10 cellular contexts compared by ENCODE assay signal in genomic region chr2:70888925-70889715, GRCh38. TPM values are rescaled to one million over a fixed set of nuclear protein-coding genes. Genes with fewer than 3 reads are reported as not detected.
DNase-seq lines count a peak whose midpoint lies in the region; ATAC-seq lines count a peak whose summit lies in the region.
"Had no signal": no experiment of that assay in that cellular context is flagged by ENCODE, and none has a peak within 500 bp of the region (broad histone marks: within the 10 kb centered on the region; RNA-seq: fewer than 3 reads in every experiment).

No MANE protein-coding gene starts in this region.

- H3K9me3 ChIP-seq in mesenchymal stem cell (ENCODE audit: control insufficient read depth, low read length), result peaks cover 3% of the 10 kb centered on the region
- H3K9me3 ChIP-seq in thymus (ENCODE audit: control insufficient read depth), result no peaks in the 10 kb centered on the region
- H3K9me3 ChIP-seq: ovary had no signal

- H3K4me3 ChIP-seq in mesenchymal stem cell (ENCODE audit: insufficient read depth in 1 of 2, low read depth in 1 of 2, low read length in 2 of 2) (peak overlapping the region in 1 of 2 experiments; percentile 55), thymus (ENCODE audit: low read length) (peak overlapping the region; percentile 9)
- H3K4me3 ChIP-seq: ovary had no signal

- H3K9me3 Mint-ChIP-seq in activated naive CD4-positive, alpha-beta T cell treated with anti-CD3 and anti-CD28 coated beads for 36 hours, result no peaks in the 10 kb centered on the region
- no peaks in the 10 kb centered on the region for H3K9me3 Mint-ChIP-seq in dendritic cell treated with granulocyte-macrophage colony-stimulating factor and Interleukin-4, amounts not matched to agents 40 ng/mL and 50 ng/mL, for 4 days

- no peak overlapping the region for H2BK12ac ChIP-seq in mesenchymal stem cell (ENCODE audit: low read length in 2 of 2)

- no peak overlapping the region for H3K27ac ChIP-seq in mesenchymal stem cell (ENCODE audit: low read length, poor library complexity, severe bottlenecking)
- H3K27ac ChIP-seq in thymus (ENCODE audit: low read depth), result no peak overlapping the region
- H3K27ac ChIP-seq: ovary had no signal

- H2BK15ac ChIP-seq in mesenchymal stem cell (ENCODE audit: low read depth, poor library complexity, severe bottlenecking), result no peak overlapping the region

- H2AK5ac ChIP-seq in mesenchymal stem cell (ENCODE audit: low read length, severe bottlenecking), result no peak overlapping the region

- DNase-seq in activated naive CD4-positive, alpha-beta T cell treated with anti-CD3 and anti-CD28 coated beads for 36 hours, result no peak
- DNase-seq in activated naive CD4-positive, alpha-beta T cell treated with Interleukin-2 at 50 U/mL for 16 hours, result no peak
- DNase-seq in mesenchymal stem cell, result no peak
- DNase-seq in stimulated activated CD4-positive, alpha-beta T cell treated with anti-CD3 and anti-CD28 coated beads, Interleukin-4, amount 100 ng/mL, for 24 hours, result no peak
- DNase-seq in NCI-H2171 (lab: John Stamatoyannopoulos, UW), result no peak
- DNase-seq: ovary, PC-3 had no signal

- no peaks in the 10 kb centered on the region for H3K36me3 Mint-ChIP-seq in activated naive CD4-positive, alpha-beta T cell treated with anti-CD3 and anti-CD28 coated beads for 36 hours (ENCODE audit: low read depth)
- no peaks in the 10 kb centered on the region for H3K36me3 Mint-ChIP-seq in dendritic cell treated with granulocyte-macrophage colony-stimulating factor and Interleukin-4, amounts not matched to agents 40 ng/mL and 50 ng/mL, for 4 days (ENCODE audit: low read depth)

- WGBS in mesenchymal stem cell, result under 1% methylated on average over 69 of the region's 69 CpGs
- WGBS in thymus, result 4% methylated on average over 69 of the region's 69 CpGs

- intact Hi-C loops in activated naive CD4-positive, alpha-beta T cell treated with anti-CD3 and anti-CD28 coated beads for 36 hours (cut with micrococcal nuclease), result loop anchor here (2.0 kb wide), 1 partner anchor 18 kb away; no protein-coding TSS in a partner anchor
- intact Hi-C loops in dendritic cell treated with granulocyte-macrophage colony-stimulating factor and Interleukin-4, amounts not matched to agents 40 ng/mL and 50 ng/mL, for 4 days (cut with micrococcal nuclease), result no loop called here

- CTCF ChIA-PET in activated naive CD4-positive, alpha-beta T cell treated with anti-CD3 and anti-CD28 coated beads for 36 hours (lab: Charles Lee), result interaction anchor here (0.5 to 1.6 kb wide), 3 partner anchors 17 to 31 kb away, joined by 3 to 10 read pairs (median 4); no protein-coding TSS in a partner anchor

- peak overlapping the region in 1 of 2 experiments; percentile 14 for H3K23ac ChIP-seq in mesenchymal stem cell (ENCODE audit: low read length in 2 of 2)

- H3K4me2 ChIP-seq in mesenchymal stem cell (ENCODE audit: low read length, poor library complexity, severe bottlenecking), result peak overlapping the region; percentile 67

- H3K27me3 Mint-ChIP-seq in activated naive CD4-positive, alpha-beta T cell treated with anti-CD3 and anti-CD28 coated beads for 36 hours (ENCODE audit: low read depth), result peaks cover 78% of the 10 kb centered on the region
- H3K27me3 Mint-ChIP-seq in dendritic cell treated with granulocyte-macrophage colony-stimulating factor and Interleukin-4, amounts not matched to agents 40 ng/mL and 50 ng/mL, for 4 days, result peaks cover 90% of the 10 kb centered on the region

- H2AFZ ChIP-seq in mesenchymal stem cell (ENCODE audit: low read depth, low read length), result peak overlapping the region; percentile 36

- H3K9ac ChIP-seq in mesenchymal stem cell (ENCODE audit: low read length), result no peak overlapping the region

- no peak overlapping the region for H2BK120ac ChIP-seq in mesenchymal stem cell (ENCODE audit: low read depth, low read length)

- H3K79me1 ChIP-seq in mesenchymal stem cell (replicated peaks; ENCODE audit: low read length, poor library complexity, severe bottlenecking), result no peaks in the 10 kb centered on the region

- peak overlapping the region; percentile 72 for H3K4me3 Mint-ChIP-seq in activated naive CD4-positive, alpha-beta T cell treated with anti-CD3 and anti-CD28 coated beads for 36 hours
- peak overlapping the region; percentile 66 for H3K4me3 Mint-ChIP-seq in dendritic cell treated with granulocyte-macrophage colony-stimulating factor and Interleukin-4, amounts not matched to agents 40 ng/mL and 50 ng/mL, for 4 days

- H3K36me3 ChIP-seq in mesenchymal stem cell (ENCODE audit: control insufficient read depth in 1 of 2, insufficient read depth in 2 of 2, low read depth in 1 of 2, low read length in 2 of 2) (no peaks in the 10 kb centered on the region), thymus (ENCODE audit: control insufficient read depth, insufficient read depth) (no peaks in the 10 kb centered on the region)
- H3K36me3 ChIP-seq: ovary had no signal

- H3K4me1 ChIP-seq in mesenchymal stem cell (ENCODE audit: control insufficient read depth, insufficient read depth, low read depth, low read length) (peaks cover 18% of the 10 kb centered on the region), thymus (ENCODE audit: control insufficient read depth, insufficient read depth, low read length) (peaks cover 7% of the 10 kb centered on the region)

- H4K8ac ChIP-seq in mesenchymal stem cell (ENCODE audit: low read length), result no peak overlapping the region

- H3K27ac Mint-ChIP-seq in activated naive CD4-positive, alpha-beta T cell treated with anti-CD3 and anti-CD28 coated beads for 36 hours, result no peak overlapping the region
- no peak overlapping the region for H3K27ac Mint-ChIP-seq in dendritic cell treated with granulocyte-macrophage colony-stimulating factor and Interleukin-4, amounts not matched to agents 40 ng/mL and 50 ng/mL, for 4 days

- H3K18ac ChIP-seq in mesenchymal stem cell (ENCODE audit: low read depth in 1 of 2, low read length in 2 of 2), result no peak overlapping the region

- no peak overlapping the region for H3K14ac ChIP-seq in mesenchymal stem cell (ENCODE audit: low read length in 2 of 2)

- H4K91ac ChIP-seq in mesenchymal stem cell (ENCODE audit: low read length), result no peak overlapping the region

- peaks cover 27% of the 10 kb centered on the region for H3K4me1 Mint-ChIP-seq in activated naive CD4-positive, alpha-beta T cell treated with anti-CD3 and anti-CD28 coated beads for 36 hours (ENCODE audit: low read depth)
- peaks cover 34% of the 10 kb centered on the region for H3K4me1 Mint-ChIP-seq in dendritic cell treated with granulocyte-macrophage colony-stimulating factor and Interleukin-4, amounts not matched to agents 40 ng/mL and 50 ng/mL, for 4 days (ENCODE audit: low read depth)

- peaks cover 91 to 100% of the 10 kb centered on the region in 2 experiments for H3K27me3 ChIP-seq in mesenchymal stem cell (ENCODE audit: control insufficient read depth in 1 of 2, insufficient read depth in 1 of 2, low read length in 2 of 2)
- H3K27me3 ChIP-seq in thymus (ENCODE audit: control insufficient read depth, insufficient read depth), result peaks cover 69% of the 10 kb centered on the region
- H3K27me3 ChIP-seq: ovary had no signal

- H2BK5ac ChIP-seq in mesenchymal stem cell (ENCODE audit: low read depth, low read length, poor library complexity, severe bottlenecking), result no peak overlapping the region

- no peak for ATAC-seq in HG03175 (IDR thresholded peaks at IDR 0.05; ENCODE audit: unreplicated experiment)
- ATAC-seq: PC-3 had no signal

- H3K4ac ChIP-seq in mesenchymal stem cell (ENCODE audit: low read depth in 1 of 2, low read length in 2 of 2), result no peak overlapping the region

RNA-seq across cellular contexts. Expression of gene VAX2, which starts 11.3 kb away (rescaled TPM):
- total RNA-seq in activated naive CD4-positive, alpha-beta T cell treated with anti-CD3 and anti-CD28 coated beads for 36 hours, result not detected
- polyA plus RNA-seq in mesenchymal stem cell (2013, experiment 1 of 2), result 0.22 TPM
- 0.16 TPM for polyA plus RNA-seq in mesenchymal stem cell (2013, experiment 2 of 2)
- polyA plus RNA-seq in thymus, result 0.14 TPM
- total RNA-seq: PC-3 had no signal

RNA-seq across cellular contexts. Expression of gene ATP6V1B1, which starts 46.6 kb away (rescaled TPM):
- total RNA-seq in activated naive CD4-positive, alpha-beta T cell treated with anti-CD3 and anti-CD28 coated beads for 36 hours, result not detected
- not detected for polyA plus RNA-seq in mesenchymal stem cell (2013, experiment 1 of 2)
- polyA plus RNA-seq in mesenchymal stem cell (2013, experiment 2 of 2), result 0.10 TPM
- 1.4 TPM for polyA plus RNA-seq in thymus
- total RNA-seq: PC-3 had no signal

RNA-seq across cellular contexts. Expression of gene CD207, which starts 53.5 kb away (rescaled TPM):
- total RNA-seq in activated naive CD4-positive, alpha-beta T cell treated with anti-CD3 and anti-CD28 coated beads for 36 hours, result not detected
- not detected for polyA plus RNA-seq in mesenchymal stem cell (2013, experiment 1 of 2)
- polyA plus RNA-seq in mesenchymal stem cell (2013, experiment 2 of 2), result not detected
- polyA plus RNA-seq in thymus, result 2.6 TPM
- total RNA-seq: PC-3 had no signal
